In the genomic region with DNA sequence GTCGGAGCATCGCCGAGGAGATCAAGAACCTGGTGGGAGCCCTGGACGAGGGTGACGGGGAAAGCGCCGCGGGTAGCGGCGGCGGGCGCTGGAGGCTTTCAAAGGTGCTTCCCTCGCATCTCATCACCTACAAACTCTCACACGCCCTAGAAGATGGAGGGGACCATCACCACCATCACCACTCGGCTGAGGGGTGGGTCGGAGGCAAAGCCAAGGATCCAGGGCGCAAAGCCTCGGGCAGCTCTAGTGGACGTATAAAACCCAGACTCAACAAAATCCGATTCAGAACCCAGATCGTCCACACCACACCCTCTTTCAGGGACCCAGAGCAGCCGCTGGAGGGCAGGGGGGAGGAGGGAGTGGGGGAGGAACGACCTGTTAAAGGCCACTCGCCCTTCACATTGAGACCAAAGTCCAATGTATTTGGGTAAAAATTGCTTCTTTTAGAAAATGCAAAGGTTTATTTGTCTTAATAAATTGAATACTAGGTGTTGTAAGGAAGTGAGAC, we compare ENCODE assay signal across 9 cellular contexts. TPM values are rescaled to one million over a fixed set of nuclear protein-coding genes. Genes with fewer than 3 reads are reported as not detected.
DNase-seq lines count a peak whose midpoint lies in the region; ATAC-seq and TF ChIP-seq lines count a peak whose summit lies in the region.
"Had no signal": no experiment of that assay in that cellular context is flagged by ENCODE, and none has a peak within 500 bp of the region (broad histone marks: within the 10 kb centered on the region; RNA-seq: fewer than 3 reads in every experiment).

No MANE protein-coding gene starts in this region.

- intact Hi-C loops in left ventricle myocardium superior (cut with micrococcal nuclease) = no loop called here
- intact Hi-C loops in upper lobe of right lung (cut with DNase I) = no loop called here

- TF ChIP-seq CTCF in cardiac muscle cell (IDR thresholded peaks at IDR 0.05; ENCODE audit: low read depth, low read length) (peak; percentile 15), coronary artery (IDR thresholded peaks at IDR 0.05) (no peak), upper lobe of right lung (IDR thresholded peaks at IDR 0.05) (no peak)

- H3K9me3 ChIP-seq in cardiac muscle cell (ENCODE audit: low read depth) = no peaks in the 10 kb centered on the region
- no peaks in the 10 kb centered on the region for H3K9me3 ChIP-seq in mesodermal cell (ENCODE audit: control insufficient read depth, low read length)
- H3K9me3 ChIP-seq in upper lobe of right lung = no peaks in the 10 kb centered on the region

- DNase-seq in cardiac muscle cell (ENCODE audit: low read depth in 1 of 2, low spot score in 1 of 2) = no peak
- DNase-seq in left ventricle myocardium superior = no peak
- no peak for DNase-seq in coronary artery (ENCODE audit: low spot score)
- no peak for DNase-seq in upper lobe of right lung
- no peak for DNase-seq in dedifferentiated amniotic fluid mesenchymal stem cell (ENCODE audit: extremely low spot score)
- DNase-seq in cerebellum (ENCODE audit: low spot score) = no peak
- DNase-seq: NCI-H524 treated with DMSO at 0.1 percent for 48 hours had no signal

- no peak for ATAC-seq in left ventricle myocardium superior
- ATAC-seq in upper lobe of right lung = no peak
- no peak for ATAC-seq in HG03571 (IDR thresholded peaks at IDR 0.05; ENCODE audit: unreplicated experiment)

- peaks cover 9% of the 10 kb centered on the region for H3K27me3 ChIP-seq in cardiac muscle cell
- H3K27me3 ChIP-seq in upper lobe of right lung = no peaks in the 10 kb centered on the region

- WGBS in mesodermal cell (ENCODE audit: insufficient coverage in 2 of 2), 2 experiments = 3 to 15% methylated on average over 3 to 5 of the region's 24 CpGs

- H3K27ac ChIP-seq in cardiac muscle cell (no peak overlapping the region), coronary artery (no peak overlapping the region), mesodermal cell (ENCODE audit: low read depth, low read length, severe bottlenecking) (no peak overlapping the region), upper lobe of right lung (no peak overlapping the region)

- H3K4me3 ChIP-seq in cardiac muscle cell (peak overlapping the region; percentile 98), coronary artery (peak overlapping the region; percentile 90), mesodermal cell (ENCODE audit: extremely low read depth, insufficient read depth, low read length, poor library complexity, severe bottlenecking) (peak overlapping the region; percentile 79), upper lobe of right lung (peak overlapping the region; percentile 62)

- H3K36me3 ChIP-seq in cardiac muscle cell (no peaks in the 10 kb centered on the region), mesodermal cell (ENCODE audit: control insufficient read depth, insufficient read depth, low read length) (peaks cover 3% of the 10 kb centered on the region), upper lobe of right lung (peaks cover 4% of the 10 kb centered on the region)

- H3K4me1 ChIP-seq in cardiac muscle cell (ENCODE audit: low read depth) (peaks cover 13% of the 10 kb centered on the region), mesodermal cell (ENCODE audit: control insufficient read depth, insufficient read depth, low read length, poor library complexity, severe bottlenecking) (peaks cover 7% of the 10 kb centered on the region), upper lobe of right lung (peaks cover 28% of the 10 kb centered on the region)

RNA-seq across cellular contexts. Expression of a gene that starts 1.5 kb away (rescaled TPM):
- total RNA-seq in cardiac muscle cell (11.7 and 13.0 TPM in 2 replicates), left ventricle myocardium superior (2.5 TPM), upper lobe of right lung (19.9 TPM), cerebellum (20.6 TPM)
- 8.5 and 13.4 TPM in 2 replicates for polyA plus RNA-seq in cardiac muscle cell
- polyA plus RNA-seq in mesodermal cell (2013, experiment 1 of 2) = 10.7 TPM
- polyA plus RNA-seq in mesodermal cell (2013, experiment 2 of 2) = 11.1 TPM

RNA-seq across cellular contexts. Expression of a gene that starts 1.9 kb away (rescaled TPM):
- 51.7 and 77.3 TPM in 2 replicates for total RNA-seq in cardiac muscle cell
- polyA plus RNA-seq in cardiac muscle cell = 60.0 and 92.5 TPM in 2 replicates
- total RNA-seq in left ventricle myocardium superior = 46.8 TPM
- 121 TPM for polyA plus RNA-seq in mesodermal cell (2013, experiment 1 of 2)
- polyA plus RNA-seq in mesodermal cell (2013, experiment 2 of 2) = 140 TPM
- 83.7 TPM for total RNA-seq in upper lobe of right lung
- total RNA-seq in cerebellum = 46.1 TPM
